In genomic region chr3:101851072-101851471, GRCh38 we compare ENCODE assay signal across 8 cellular contexts. TPM values are rescaled to one million over a fixed set of nuclear protein-coding genes. Genes with fewer than 3 reads are reported as not detected.
DNase-seq lines count a peak whose midpoint lies in the region; ATAC-seq and TF ChIP-seq lines count a peak whose summit lies in the region.

No MANE protein-coding gene starts in this region.

- H3K79me1 ChIP-seq in IMR-90 (ENCODE audit: low read depth in 1 of 2, low read length in 2 of 2), result peaks cover 33 to 53% of the 10 kb centered on the region in 2 experiments

- peak overlapping the region; percentile 93 for H3K56ac ChIP-seq in IMR-90 (ENCODE audit: extremely low read depth, insufficient read depth, low read length)

- H4K91ac ChIP-seq in IMR-90 (ENCODE audit: insufficient read depth, low read depth, low read length), result no peak overlapping the region

- no peak for TF ChIP-seq CTCF in IMR-90 (conservative IDR thresholded peaks at IDR 0.05; ENCODE audit: low read depth, low read length)
- TF ChIP-seq CTCF in WERI-Rb-1 (IDR thresholded peaks at IDR 0.05; ENCODE audit: low read depth, low read length), result no peak

- H3K9ac ChIP-seq in IMR-90 (ENCODE audit: low read depth, low read length) (peak overlapping the region; percentile 100), mucosa of stomach (ENCODE audit: low read length) (peak overlapping the region; percentile 97)

- H3K4ac ChIP-seq in IMR-90 (ENCODE audit: low read depth, low read length), result peak overlapping the region; percentile 57; the same call in 1 of the 2 replicates

- H4K20me1 ChIP-seq in IMR-90 (ENCODE audit: insufficient read depth, low read length), result peaks cover 56% of the 10 kb centered on the region

- no peak overlapping the region for H4K5ac ChIP-seq in IMR-90 (ENCODE audit: low read depth, low read length)

- dilution Hi-C loops in IMR-90 (cut with HindIII; ENCODE audit: low sequenced_read_pairs, unreplicated experiment), result no loop called here

- no peak overlapping the region for H2AK5ac ChIP-seq in IMR-90 (ENCODE audit: low read depth, low read length)

- no peak overlapping the region for H2AFZ ChIP-seq in ACC112 (ENCODE audit: low read length, unreplicated experiment)
- H2AFZ ChIP-seq in IMR-90 (replicated peaks; ENCODE audit: low read length, poor library complexity), result no peak overlapping the region

- H3K14ac ChIP-seq in IMR-90 (replicated peaks; ENCODE audit: low read depth, low read length), result peak overlapping the region; percentile 34; the same call in 1 of the 2 replicates

- H3K27me3 ChIP-seq in ACC112 (ENCODE audit: insufficient read depth, low read length), result no peaks in the 10 kb centered on the region
- no peaks in the 10 kb centered on the region for H3K27me3 ChIP-seq in IMR-90 (ENCODE audit: control insufficient read depth, insufficient read depth, low read length)
- no peaks in the 10 kb centered on the region for H3K27me3 ChIP-seq in mucosa of stomach (ENCODE audit: control insufficient read depth, insufficient read depth, low read length)
- no peaks in the 10 kb centered on the region for H3K27me3 ChIP-seq in WERI-Rb-1 (ENCODE audit: insufficient read depth, low read depth, severe bottlenecking)

- BruUV-seq in IMR-90 (replicated peaks; lab: Mats Ljungman, UMichigan), result no TSS peak

- peak overlapping the region; percentile 74; the same call in 1 of the 2 replicates for H3K18ac ChIP-seq in IMR-90 (ENCODE audit: low read depth, low read length)

- peak overlapping the region; percentile 83; the same call in 1 of the 2 replicates for H3K23ac ChIP-seq in IMR-90 (ENCODE audit: low read depth, low read length)

- TF ChIP-seq POLR2A in IMR-90 (IDR thresholded peaks at IDR 0.05; ENCODE audit: low read depth, low read length), result peak; percentile 1; the same call in 1 of the 2 replicates

- H3K9me3 ChIP-seq in IMR-90 (ENCODE audit: control insufficient read depth, insufficient read depth, low read length), result no peaks in the 10 kb centered on the region
- no peaks in the 10 kb centered on the region for H3K9me3 ChIP-seq in mucosa of stomach (ENCODE audit: control insufficient read depth, low read length)
- H3K9me3 ChIP-seq in WERI-Rb-1 (ENCODE audit: severe bottlenecking), result no peaks in the 10 kb centered on the region

- CTCF ChIA-PET in IMR-90 (lab: Yijun Ruan, JAX), result no interaction called here

- H3K4me3 ChIP-seq in ACC112 (ENCODE audit: low read depth, low read length) (peak overlapping the region; percentile 92), IMR-90 (ENCODE audit: insufficient read depth, low read depth, low read length) (peak overlapping the region; percentile 96), mucosa of stomach (ENCODE audit: low read length) (peak overlapping the region; percentile 82), WERI-Rb-1 (ENCODE audit: low read depth, low read length) (no peak overlapping the region)

- no peak overlapping the region for H2BK15ac ChIP-seq in IMR-90 (ENCODE audit: low read depth, low read length)

- POLR2A ChIA-PET in IMR-90 (lab: Charles Lee; ENCODE audit: unreplicated experiment), result interaction anchor here (1.0 kb wide), 1 partner anchor 374 kb away, joined by 3 read pairs; no protein-coding TSS in a partner anchor

- in situ Hi-C loops in IMR-90 (cut with MboI; ENCODE audit: low sequenced_read_pairs), result no loop called here

- no CpG with 5 or more reads among the region's 2 CpGs for WGBS in IMR-90 (ENCODE audit: extremely low coverage in 2 of 2, insufficient read length in 1 of 2), 2 experiments

- ATAC-seq in IMR-90 (ENCODE audit: low read depth), result no peak

- H3K79me2 ChIP-seq in ACC112 (ENCODE audit: control insufficient read depth, insufficient read depth, low read length, unreplicated experiment), result peaks cover 52% of the 10 kb centered on the region

- TF ChIP-seq RAD21 in IMR-90 (IDR thresholded peaks at IDR 0.05; ENCODE audit: low read length), result no peak

- H4K8ac ChIP-seq in IMR-90 (ENCODE audit: low read depth in 2 of 2, low read length in 2 of 2), result peak overlapping the region in 1 of 2 experiments; percentile 20; a peak in 1 of 4 replicates

- intact Hi-C loops in IMR-90 (cut with micrococcal nuclease), result loop anchor here (2.0 to 5.0 kb wide), 2 partner anchors 39 to 90 kb away; no protein-coding TSS in a partner anchor

- H3K4me1 ChIP-seq in ACC112 (ENCODE audit: control insufficient read depth, insufficient read depth, low read length, unreplicated experiment), result peaks cover 31% of the 10 kb centered on the region
- peaks cover 12% of the 10 kb centered on the region for H3K4me1 ChIP-seq in IMR-90 (ENCODE audit: control insufficient read depth, insufficient read depth, low read length)
- H3K4me1 ChIP-seq in mucosa of stomach (ENCODE audit: control insufficient read depth, insufficient read depth, low read length), result peaks cover 45% of the 10 kb centered on the region

- H3K4me2 ChIP-seq in IMR-90 (ENCODE audit: low read depth, low read length), result peak overlapping the region; percentile 92

- no peak overlapping the region for H2AK9ac ChIP-seq in IMR-90 (replicated peaks; ENCODE audit: low read depth, low read length, poor library complexity)

- H3K9me1 ChIP-seq in IMR-90 (ENCODE audit: insufficient read depth, low read length), result peaks cover 18% of the 10 kb centered on the region

- H3K36me3 ChIP-seq in ACC112 (ENCODE audit: insufficient read depth, low read length), result peaks cover 53% of the 10 kb centered on the region
- H3K36me3 ChIP-seq in IMR-90 (ENCODE audit: control insufficient read depth, insufficient read depth, low read length), result peaks cover 37% of the 10 kb centered on the region
- H3K36me3 ChIP-seq in mucosa of stomach (ENCODE audit: control insufficient read depth, insufficient read depth, low read length), result peaks cover 20% of the 10 kb centered on the region
- H3K36me3 ChIP-seq in WERI-Rb-1, result peaks cover 13% of the 10 kb centered on the region

- H2BK20ac ChIP-seq in IMR-90 (ENCODE audit: low read depth, low read length), result no peak overlapping the region

- no peak overlapping the region for H2BK120ac ChIP-seq in IMR-90 (ENCODE audit: low read depth, low read length)

- no peak for DNase-seq in IMR-90
- DNase-seq in caudate nucleus (lab: John Stamatoyannopoulos, UW), result no peak
- no peak for DNase-seq in NCI-H510A treated with DMSO at 0.1 percent for 48 hours (lab: John Stamatoyannopoulos, UW)
- no peak for DNase-seq in SW 1271 (lab: John Stamatoyannopoulos, UW)
- DNase-seq in WERI-Rb-1, result no peak
- DNase-seq in NCI-H1694 treated with DMSO at 0.1 percent for 48 hours (lab: John Stamatoyannopoulos, UW), result no peak

- H2BK5ac ChIP-seq in IMR-90 (ENCODE audit: low read depth, low read length, poor library complexity, severe bottlenecking), result peak overlapping the region; percentile 91

- H3K27ac ChIP-seq in ACC112 (ENCODE audit: low read depth, low read length) (peak overlapping the region; percentile 59), IMR-90 (ENCODE audit: insufficient read depth, low read length) (peak overlapping the region; percentile 32; the same call in 1 of the 2 replicates), caudate nucleus (ENCODE audit: low read depth, low read length) (peak overlapping the region; percentile 85), WERI-Rb-1 (no peak overlapping the region)

TF ChIP-seq in IMR-90, 13 proteins besides CTCF, POLR2A, EP300 and RAD21:
- TF ChIP-seq CEBPB (IDR thresholded peaks at IDR 0.05; ENCODE audit: low read depth, low read length), result no peak
- TF ChIP-seq CHD1 (IDR thresholded peaks at IDR 0.05; ENCODE audit: low read depth, low read length), result peak; percentile 91; the same call in 1 of the 2 replicates

RNA-seq across cellular contexts. Expression of gene NFKBIZ, which starts 1.8 kb away (rescaled TPM):
- 35.0 and 43.0 TPM in 2 replicates for total RNA-seq in IMR-90 (2012; rRNA removed)
- 40.9 and 56.2 TPM in 2 replicates for polyA plus RNA-seq in IMR-90 (2012; rRNA removed)
- 42.6 and 52.3 TPM in 2 replicates for polyA plus RNA-seq in IMR-90 (2012; cell fraction: cytosol; rRNA removed)
- 482 and 691 TPM in 2 replicates for polyA plus RNA-seq in IMR-90 (2012; cell fraction: nucleus; rRNA removed; ENCODE audit: low replicate concordance)
